1 cellular context compared by ENCODE assay signal in the genomic region with DNA sequence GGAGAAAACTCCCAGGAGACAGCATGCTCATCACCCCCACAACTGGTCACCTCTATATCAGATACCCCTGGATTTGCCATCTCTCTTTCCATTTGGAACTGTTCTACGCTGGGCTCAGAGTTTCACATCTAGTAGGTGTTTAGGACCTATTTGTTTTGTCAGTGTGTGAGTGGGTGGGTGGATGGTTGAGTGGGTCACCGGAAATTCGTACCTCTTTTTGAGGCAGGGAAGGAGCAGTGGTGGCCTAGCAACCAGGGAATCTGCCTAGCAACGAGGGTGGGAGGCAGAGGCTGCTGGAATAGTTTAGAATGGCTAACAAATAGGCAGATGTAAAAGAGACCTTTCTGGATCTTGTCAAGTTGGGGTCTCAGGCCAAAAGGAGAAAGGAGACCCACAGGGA.
TF ChIP-seq lines count a peak whose summit lies in the region.

No MANE protein-coding gene starts in this region.

TF ChIP-seq in GM12878, 131 proteins besides CTCF, POLR2A, EP300 and RAD21:
- TF ChIP-seq BMI1 (IDR thresholded peaks at IDR 0.05; ENCODE audit: borderline replicate concordance): peak; percentile 48; the same call in 1 of the 2 replicates
- TF ChIP-seq PML (IDR thresholded peaks at IDR 0.05; ENCODE audit: low read length): no peak
- TF ChIP-seq HDAC6 (IDR thresholded peaks at IDR 0.05; ENCODE audit: unreplicated experiment): no peak
- 0 out of 2 replicates have a peak, but pooled peaks have one; percentile 23 for TF ChIP-seq RFX5 (IDR thresholded peaks at IDR 0.05; ENCODE audit: low read depth, low read length)
- TF ChIP-seq, protein P1, sequence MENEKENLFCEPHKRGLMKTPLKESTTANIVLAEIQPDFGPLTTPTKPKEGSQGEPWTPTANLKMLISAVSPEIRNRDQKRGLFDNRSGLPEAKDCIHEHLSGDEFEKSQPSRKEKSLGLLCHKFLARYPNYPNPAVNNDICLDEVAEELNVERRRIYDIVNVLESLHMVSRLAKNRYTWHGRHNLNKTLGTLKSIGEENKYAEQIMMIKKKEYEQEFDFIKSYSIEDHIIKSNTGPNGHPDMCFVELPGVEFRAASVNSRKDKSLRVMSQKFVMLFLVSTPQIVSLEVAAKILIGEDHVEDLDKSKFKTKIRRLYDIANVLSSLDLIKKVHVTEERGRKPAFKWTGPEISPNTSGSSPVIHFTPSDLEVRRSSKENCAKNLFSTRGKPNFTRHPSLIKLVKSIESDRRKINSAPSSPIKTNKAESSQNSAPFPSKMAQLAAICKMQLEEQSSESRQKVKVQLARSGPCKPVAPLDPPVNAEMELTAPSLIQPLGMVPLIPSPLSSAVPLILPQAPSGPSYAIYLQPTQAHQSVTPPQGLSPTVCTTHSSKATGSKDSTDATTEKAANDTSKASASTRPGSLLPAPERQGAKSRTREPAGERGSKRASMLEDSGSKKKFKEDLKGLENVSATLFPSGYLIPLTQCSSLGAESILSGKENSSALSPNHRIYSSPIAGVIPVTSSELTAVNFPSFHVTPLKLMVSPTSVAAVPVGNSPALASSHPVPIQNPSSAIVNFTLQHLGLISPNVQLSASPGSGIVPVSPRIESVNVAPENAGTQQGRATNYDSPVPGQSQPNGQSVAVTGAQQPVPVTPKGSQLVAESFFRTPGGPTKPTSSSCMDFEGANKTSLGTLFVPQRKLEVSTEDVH (IDR thresholded peaks at IDR 0.05; ENCODE audit: low read depth, partially characterized antibody): no peak
